Comparison of ENCODE assay signal across 16 cellular contexts in genomic region chr11:10639350-10639749, GRCh38. TPM values are rescaled to one million over a fixed set of nuclear protein-coding genes. Genes with fewer than 3 reads are reported as not detected.
A peak's percentile ranks its signal among the peaks of the same experiment; 100 is the strongest.
DNase-seq lines count a peak whose midpoint lies in the region; ATAC-seq and TF ChIP-seq lines count a peak whose summit lies in the region.
"Had no signal": no experiment of that assay in that cellular context is flagged by ENCODE, and none has a peak within 500 bp of the region (broad histone marks: within the 10 kb centered on the region; RNA-seq: fewer than 3 reads in every experiment).

No MANE protein-coding gene starts in this region.

- H3K4me1 Mint-ChIP-seq in brain, result peaks cover 46% of the 10 kb centered on the region
- H3K4me1 Mint-ChIP-seq in naive B cell, result peaks cover 63 to 82% (median 75%) of the 10 kb centered on the region in 3 donors
- H3K4me1 Mint-ChIP-seq: CD8-positive, alpha-beta memory T cell; endodermal cell had no signal

- intact Hi-C loops in upper lobe of right lung (cut with DNase I), result no loop called here

- H3K27me3 Mint-ChIP-seq in brain (no peaks in the 10 kb centered on the region), naive B cell (no peaks in the 10 kb centered on the region)

- H3K9me3 Mint-ChIP-seq in brain (no peaks in the 10 kb centered on the region), naive B cell (peaks cover 0 to 2% (median 0%) of the 10 kb centered on the region in 7 donors)
- H3K9me3 Mint-ChIP-seq: CD8-positive, alpha-beta memory T cell; endodermal cell had no signal

- DNase-seq in SKM-1 treated with dmso at 0.1 percent for 144 hours (lab: John Stamatoyannopoulos, UW; ENCODE audit: unreplicated experiment) (peak; percentile 71), SKM-1 (lab: John Stamatoyannopoulos, UW; ENCODE audit: unreplicated experiment) (no peak), naive B cell (peak; percentile 18), upper lobe of right lung (peak; percentile 42), COLO829 (ENCODE audit: low spot score) (no peak), GM10248 (ENCODE audit: extremely low spot score) (no peak)
- DNase-seq: 8988T; brain microvascular endothelial cell; CD8-positive, alpha-beta memory T cell; endodermal cell; midbrain; MM.1S; NCI-H2171 treated with DMSO at 0.1 percent for 48 hours had no signal

- no peak overlapping the region for H3K4me3 ChIP-seq in upper lobe of right lung
- H3K4me3 ChIP-seq: prostate gland had no signal

- CTCF ChIA-PET in GM10248 (lab: Yijun Ruan, JAX), result interaction anchor here (1.1 to 7.4 kb wide), 4 partner anchors 15 to 99 kb away, joined by 3 to 71 read pairs (median 18); partner anchors contain the start of gene RNF141

- H3K36me3 Mint-ChIP-seq in brain (no peaks in the 10 kb centered on the region), naive B cell (peaks cover 0 to 5% of the 10 kb centered on the region in 2 donors)
- H3K36me3 Mint-ChIP-seq: CD8-positive, alpha-beta memory T cell had no signal

- no peaks in the 10 kb centered on the region for H3K36me3 ChIP-seq in upper lobe of right lung
- H3K36me3 ChIP-seq: brain microvascular endothelial cell, prostate gland had no signal

- no peak overlapping the region for H3K27ac ChIP-seq in upper lobe of right lung
- H3K27ac ChIP-seq: brain microvascular endothelial cell had no signal

- peak; percentile 24 to 26 for ATAC-seq in naive B cell (ENCODE audit: low read depth in 2 of 2)
- ATAC-seq in upper lobe of right lung, result peak; percentile 21
- no peak for ATAC-seq in HG03469 (IDR thresholded peaks at IDR 0.05; ENCODE audit: unreplicated experiment)

- H3K27me3 ChIP-seq in upper lobe of right lung, result no peaks in the 10 kb centered on the region
- H3K27me3 ChIP-seq: brain microvascular endothelial cell had no signal

- POLR2A ChIA-PET in GM10248 (lab: Yijun Ruan, JAX), result no interaction called here

- peak overlapping the region in 1 of 5 experiments; percentile 1 for H3K4me3 Mint-ChIP-seq in brain
- H3K4me3 Mint-ChIP-seq in naive B cell, result peak overlapping the region; percentile 1 to 81 (median 34)
- H3K4me3 Mint-ChIP-seq: CD8-positive, alpha-beta memory T cell; endodermal cell had no signal

- no peaks in the 10 kb centered on the region for H3K9me3 ChIP-seq in upper lobe of right lung
- H3K9me3 ChIP-seq: prostate gland had no signal

- peaks cover 11% of the 10 kb centered on the region for H3K4me1 ChIP-seq in upper lobe of right lung
- H3K4me1 ChIP-seq: prostate gland had no signal

- no peak for TF ChIP-seq CTCF in brain (conservative IDR thresholded peaks at IDR 0.05)
- no peak for TF ChIP-seq CTCF in upper lobe of right lung (IDR thresholded peaks at IDR 0.05)
- TF ChIP-seq CTCF in GM10248 (IDR thresholded peaks at IDR 0.05; ENCODE audit: control extremely low read depth, extremely low read depth, low read depth, missing control alignments), result no peak

- H3K27ac Mint-ChIP-seq in brain, result peak overlapping the region; percentile 0 to 95 (median 82)
- H3K27ac Mint-ChIP-seq in naive B cell, result peak overlapping the region; percentile 0 to 98 (median 69)
- H3K27ac Mint-ChIP-seq: endodermal cell had no signal

RNA-seq across cellular contexts. Expression of gene IRAG1, which starts 54.2 kb away (rescaled TPM):
- polyA plus RNA-seq in brain (ENCODE audit: insufficient read depth, low read depth, low replicate concordance) (10.8 TPM), naive B cell (ENCODE audit: low read depth in 6 of 6) (1 to 10 TPM in 2 of 6 donors, under 1 TPM in 4; 0.57 to 1.0 (median 0.78) TPM)
- total RNA-seq in upper lobe of right lung, result 18.0 TPM
- total RNA-seq: CD8-positive, alpha-beta memory T cell had no signal
- polyA plus RNA-seq: CD8-positive, alpha-beta memory T cell had no signal

Comparison
In these comparisons a context has a peak if more than half of its experiments do, and no peak if none do; other contexts are left out.
1. DNase-seq: peak in SKM-1 treated with dmso at 0.1 percent for 144 hours (single experiment), naive B cell (single experiment) and upper lobe of right lung (single experiment); none in SKM-1 (single experiment), COLO829 (single experiment) and GM10248 (single experiment).